In the genomic region with DNA sequence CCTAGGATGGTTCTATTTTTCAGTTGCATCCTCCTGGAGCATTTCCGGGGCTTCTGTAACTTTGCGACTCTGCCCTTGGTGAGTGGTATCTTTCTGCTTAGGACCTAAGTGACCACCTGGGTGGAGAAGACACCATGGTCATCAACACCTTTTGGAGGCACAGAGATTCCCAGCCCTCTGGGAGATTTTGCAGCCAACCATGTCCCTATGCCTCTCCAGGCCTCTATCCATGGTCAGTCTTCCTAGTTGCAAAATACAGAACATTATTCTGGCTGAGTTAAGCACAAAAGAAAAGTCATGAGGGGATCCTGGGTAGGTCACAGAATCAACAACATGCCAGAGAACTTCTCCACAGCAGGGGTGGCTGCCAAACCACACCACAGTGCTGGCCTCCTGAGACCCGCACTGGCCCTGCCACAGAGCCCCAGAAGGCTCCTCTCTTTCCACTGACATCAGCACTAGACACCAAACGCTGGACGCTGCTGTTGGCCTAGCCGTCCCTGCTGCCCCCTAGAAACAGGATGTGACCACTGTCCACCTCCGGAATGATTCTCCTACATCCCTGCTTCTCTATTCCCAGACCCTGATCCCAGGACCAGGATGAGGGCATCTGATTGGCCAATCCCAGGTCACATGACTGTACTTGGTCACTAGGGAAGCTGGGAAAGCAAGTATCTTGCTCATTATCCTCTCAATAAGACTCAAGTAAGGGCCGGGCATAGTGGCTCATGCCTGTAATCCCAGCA, we compare ENCODE assay signal across 10 cellular contexts. TPM values are rescaled to one million over a fixed set of nuclear protein-coding genes. Genes with fewer than 3 reads are reported as not detected.
DNase-seq lines count a peak whose midpoint lies in the region; ATAC-seq and TF ChIP-seq lines count a peak whose summit lies in the region.
"Had no signal": no experiment of that assay in that cellular context is flagged by ENCODE, and none has a peak within 500 bp of the region (broad histone marks: within the 10 kb centered on the region; RNA-seq: fewer than 3 reads in every experiment).

No MANE protein-coding gene starts in this region.

- H3K27ac Mint-ChIP-seq in activated T-helper 2 cell treated with anti-CD3 and anti-CD28 coated beads, Interferon-gamma antibody, Interleukin-2, Interleukin-4, amounts not matched to agents 10 μg/mL and 5 μg/mL and 100 μg/mL, durations not matched to agents 14 hours and 24 hours and 36 hours = no peak overlapping the region
- no peak overlapping the region for H3K27ac Mint-ChIP-seq in effector memory CD8-positive, alpha-beta T cell

- H3K4me1 ChIP-seq in SJSA1 (replicated peaks) (peaks cover 60% of the 10 kb centered on the region), thyroid gland (peaks cover 15 to 23% of the 10 kb centered on the region in 2 donors)

- WGBS in thyroid gland, 2 donors = 74 to 82% methylated on average over 8 of the region's 8 CpGs

- H3K9me3 Mint-ChIP-seq in activated T-helper 2 cell treated with anti-CD3 and anti-CD28 coated beads, Interferon-gamma antibody, Interleukin-2, Interleukin-4, amounts not matched to agents 10 μg/mL and 5 μg/mL and 100 μg/mL, durations not matched to agents 14 hours and 24 hours and 36 hours = peaks cover 14% of the 10 kb centered on the region
- peaks cover 3 to 15% of the 10 kb centered on the region in 2 donors for H3K9me3 Mint-ChIP-seq in effector memory CD8-positive, alpha-beta T cell

- H3K9me3 ChIP-seq in SJSA1 (replicated peaks) = 0 out of 2 replicates have a peak, but pooled peaks cover 4% of the 10 kb centered on the region
- H3K9me3 ChIP-seq in thyroid gland = no peaks in the 10 kb centered on the region

- peaks cover 9% of the 10 kb centered on the region for H3K27me3 Mint-ChIP-seq in activated T-helper 2 cell treated with anti-CD3 and anti-CD28 coated beads, Interferon-gamma antibody, Interleukin-2, Interleukin-4, amounts not matched to agents 10 μg/mL and 5 μg/mL and 100 μg/mL, durations not matched to agents 14 hours and 24 hours and 36 hours (ENCODE audit: low read depth)
- no peaks in the 10 kb centered on the region for H3K27me3 Mint-ChIP-seq in effector memory CD8-positive, alpha-beta T cell

- TF ChIP-seq POLR2A in thyroid gland (IDR thresholded peaks at IDR 0.05) = no peak

- H3K4me3 ChIP-seq in SJSA1 (no peak overlapping the region), thyroid gland (replicated peaks in 1 of 3) (no peak overlapping the region)

- no peaks in the 10 kb centered on the region for H3K27me3 ChIP-seq in SJSA1 (replicated peaks)
- H3K27me3 ChIP-seq in thyroid gland = no peaks in the 10 kb centered on the region

- H3K4me1 Mint-ChIP-seq in activated T-helper 2 cell treated with anti-CD3 and anti-CD28 coated beads, Interferon-gamma antibody, Interleukin-2, Interleukin-4, amounts not matched to agents 10 μg/mL and 5 μg/mL and 100 μg/mL, durations not matched to agents 14 hours and 24 hours and 36 hours (ENCODE audit: low read depth) = peaks cover 10% of the 10 kb centered on the region
- H3K4me1 Mint-ChIP-seq in effector memory CD8-positive, alpha-beta T cell (ENCODE audit: low read depth in 2 of 2) = peaks cover 0 to 4% of the 10 kb centered on the region in 2 donors

- intact Hi-C loops in thyroid gland (cut with DNase I) = no loop called here
- intact Hi-C loops in activated T-helper 2 cell treated with anti-CD3 and anti-CD28 coated beads, Interferon-gamma antibody, Interleukin-2, Interleukin-4, amounts not matched to agents 10 μg/mL and 5 μg/mL and 100 μg/mL, durations not matched to agents 14 hours and 24 hours and 36 hours (cut with micrococcal nuclease) = no loop called here

- H3K4me3 Mint-ChIP-seq in activated T-helper 2 cell treated with anti-CD3 and anti-CD28 coated beads, Interferon-gamma antibody, Interleukin-2, Interleukin-4, amounts not matched to agents 10 μg/mL and 5 μg/mL and 100 μg/mL, durations not matched to agents 14 hours and 24 hours and 36 hours (ENCODE audit: low read depth) = no peak overlapping the region
- no peak overlapping the region for H3K4me3 Mint-ChIP-seq in effector memory CD8-positive, alpha-beta T cell

- peaks cover 3% of the 10 kb centered on the region for H3K36me3 Mint-ChIP-seq in activated T-helper 2 cell treated with anti-CD3 and anti-CD28 coated beads, Interferon-gamma antibody, Interleukin-2, Interleukin-4, amounts not matched to agents 10 μg/mL and 5 μg/mL and 100 μg/mL, durations not matched to agents 14 hours and 24 hours and 36 hours (ENCODE audit: low read depth)
- H3K36me3 Mint-ChIP-seq in effector memory CD8-positive, alpha-beta T cell (ENCODE audit: insufficient read depth) = no peaks in the 10 kb centered on the region

- peak overlapping the region; percentile 90 for H3K27ac ChIP-seq in SJSA1
- peak overlapping the region; percentile 68 to 92 (median 77) for H3K27ac ChIP-seq in thyroid gland

- peak in 1 of 2 experiments; percentile 55 for DNase-seq in SJSA1 (ENCODE audit: low read depth in 1 of 2, low spot score in 2 of 2)
- DNase-seq in fibroblast of gingiva (ENCODE audit: low read depth) = peak; percentile 79
- peak; percentile 56 for DNase-seq in mucosa of gallbladder (ENCODE audit: low spot score)
- DNase-seq in thyroid gland = peak; percentile 24 to 40
- DNase-seq in activated T-helper 2 cell treated with anti-CD3 and anti-CD28 coated beads, Interferon-gamma antibody, Interleukin-2, Interleukin-4, amounts not matched to agents 10 μg/mL and 5 μg/mL and 100 μg/mL, durations not matched to agents 14 hours and 24 hours and 36 hours (ENCODE audit: low spot score) = no peak
- DNase-seq in NCI-H526 treated with DMSO at 0.1 percent for 48 hours (lab: John Stamatoyannopoulos, UW) = no peak
- DNase-seq in effector memory CD8-positive, alpha-beta T cell = no peak
- DNase-seq: mesendoderm, NCI-H1105 treated with DMSO at 0.1 percent for 48 hours, SHP77 had no signal

- ATAC-seq in effector memory CD8-positive, alpha-beta T cell (replicated peaks) = no peak

- no peaks in the 10 kb centered on the region for H3K36me3 ChIP-seq in SJSA1
- no peaks in the 10 kb centered on the region for H3K36me3 ChIP-seq in thyroid gland

- no peak for TF ChIP-seq CTCF in thyroid gland (IDR thresholded peaks at IDR 0.05)

RNA-seq across cellular contexts. Expression of gene SMAD7, which starts 47.7 kb away (rescaled TPM):
- 52.2 and 64.5 TPM in 2 replicates for total RNA-seq in SJSA1 (2014; rRNA removed; shearing (Covaris generic))
- 20.0 TPM for total RNA-seq in mucosa of gallbladder
- 10 to 100 TPM; 40.1 to 69.3 (median 59.2) TPM for total RNA-seq in thyroid gland
- total RNA-seq in activated T-helper 2 cell treated with anti-CD3 and anti-CD28 coated beads, Interferon-gamma antibody, Interleukin-2, Interleukin-4, amounts not matched to agents 10 μg/mL and 5 μg/mL and 100 μg/mL, durations not matched to agents 14 hours and 24 hours and 36 hours = 21.1 and 22.4 TPM in 2 replicates

Comparison
In these comparisons a context has a peak if more than half of its experiments do, and no peak if none do; other contexts are left out.
1. DNase-seq: peak in fibroblast of gingiva (single experiment), mucosa of gallbladder (single experiment) and thyroid gland (2 of 2); none in activated T-helper 2 cell treated with anti-CD3 and anti-CD28 coated beads, Interferon-gamma antibody, Interleukin-2, Interleukin-4, amounts not matched to agents 10 μg/mL and 5 μg/mL and 100 μg/mL, durations not matched to agents 14 hours and 24 hours and 36 hours (single experiment), NCI-H526 treated with DMSO at 0.1 percent for 48 hours (single experiment) and effector memory CD8-positive, alpha-beta T cell (0 of 3).